ENCODE assay signal across 8 cellular contexts in genomic region chr7:31488562-31489203, GRCh38. TPM values are rescaled to one million over a fixed set of nuclear protein-coding genes. Genes with fewer than 3 reads are reported as not detected.
DNase-seq lines count a peak whose midpoint lies in the region; ATAC-seq and TF ChIP-seq lines count a peak whose summit lies in the region.

No MANE protein-coding gene starts in this region.

- H3K4me3 ChIP-seq in epithelial cell of proximal tubule (ENCODE audit: low read depth, low read length) = no peak overlapping the region

- ATAC-seq in Right ventricle myocardium superior (ENCODE audit: poor library complexity) = no peak
- peak; percentile 96 for ATAC-seq in GM21717 (IDR thresholded peaks at IDR 0.05; ENCODE audit: unreplicated experiment)

- peak; percentile 57 for DNase-seq in Right ventricle myocardium superior
- no peak for DNase-seq in cardiac septum (ENCODE audit: low spot score)
- DNase-seq in HT-29 (ENCODE audit: low spot score) = peak; percentile 74
- DNase-seq in SHP77 treated with DMSO at 0.1 percent for 48 hours (lab: John Stamatoyannopoulos, UW) = peak; percentile 9
- DNase-seq in epithelial cell of proximal tubule (ENCODE audit: low read depth) = peak; percentile 59
- DNase-seq in nucleus accumbens (lab: John Stamatoyannopoulos, UW) = peak in 31 of 56 donors; percentile 1 to 61 (median 10)
- DNase-seq in GF-D8 (lab: John Stamatoyannopoulos, UW) = no peak

- TF ChIP-seq CTCF in epithelial cell of proximal tubule (conservative IDR thresholded peaks at IDR 0.05; ENCODE audit: low read depth, low read length) = peak; percentile 95

- intact Hi-C loops in Right ventricle myocardium superior (cut with DNase I) (no loop called here), cardiac septum (cut with DNase I) (no loop called here)

RNA-seq across cellular contexts. Expression of gene ITPRID1, which starts 25.2 kb away (rescaled TPM):
- total RNA-seq in Right ventricle myocardium superior (not detected), cardiac septum (not detected), epithelial cell of proximal tubule (not detected in 2 replicates)
- total RNA-seq in HT-29 (2014; rRNA removed; shearing (Covaris generic)) = 0.05 TPM in 1 of 2 replicates, not detected in the other

Comparison
In these comparisons a context has a peak if more than half of its experiments do, and no peak if none do; other contexts are left out.
1. DNase-seq: peak in Right ventricle myocardium superior (single experiment), HT-29 (single experiment), SHP77 treated with DMSO at 0.1 percent for 48 hours (single experiment), epithelial cell of proximal tubule (single experiment) and nucleus accumbens (31 of 56); none in cardiac septum (single experiment) and GF-D8 (single experiment).